15 cellular contexts compared by ENCODE assay signal in the genomic region with DNA sequence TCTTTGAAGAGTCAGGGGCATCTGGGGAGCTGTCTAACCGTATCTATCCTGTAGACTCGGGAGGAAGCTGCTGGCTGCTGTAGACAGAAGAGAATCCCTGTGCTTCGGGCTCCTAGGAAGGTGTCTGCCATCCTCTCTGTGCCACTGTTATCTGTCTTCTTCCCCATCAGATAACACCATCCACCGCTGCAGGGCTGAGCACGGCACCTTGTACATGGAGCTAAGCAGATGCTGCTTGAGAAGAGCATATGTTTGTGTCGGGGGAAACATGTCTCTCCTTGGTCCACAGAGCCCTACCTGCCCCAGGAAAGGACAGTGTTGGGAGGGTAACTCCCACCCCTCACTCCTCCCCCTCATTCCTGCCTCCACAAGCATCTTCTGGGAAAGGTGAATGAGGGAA. TPM values are rescaled to one million over a fixed set of nuclear protein-coding genes. Genes with fewer than 3 reads are reported as not detected.
A peak's percentile ranks its signal among the peaks of the same experiment; 100 is the strongest.
DNase-seq lines count a peak whose midpoint lies in the region; ATAC-seq and TF ChIP-seq lines count a peak whose summit lies in the region.
"Had no signal": no experiment of that assay in that cellular context is flagged by ENCODE, and none has a peak within 500 bp of the region (broad histone marks: within the 10 kb centered on the region; RNA-seq: fewer than 3 reads in every experiment).

No MANE protein-coding gene starts in this region.

- H3K4me2 ChIP-seq in BLaER1 treated with 17β-estradiol and CSF1 and Interleukin-3, amounts not matched to agents 10 nM and 100 nM: peak overlapping the region; percentile 93 to 98 (median 95); a peak in 20 of 22 replicates

- peaks cover 3% of the 10 kb centered on the region for H3K36me3 Mint-ChIP-seq in IgD-negative memory B cell
- H3K36me3 Mint-ChIP-seq in activated T-helper 2 cell treated with anti-CD3 and anti-CD28 coated beads, Interferon-gamma antibody, Interleukin-2, Interleukin-4, amounts not matched to agents 10 μg/mL and 5 μg/mL and 100 μg/mL, durations not matched to agents 14 hours and 24 hours and 36 hours (ENCODE audit: low read depth): peaks cover 11% of the 10 kb centered on the region
- H3K36me3 Mint-ChIP-seq in nephron (ENCODE audit: low read depth): no peaks in the 10 kb centered on the region

- 85 to 89% methylated on average over 2 to 4 of the region's 6 CpGs for WGBS in esophagus squamous epithelium, 2 donors

- no peak for ATAC-seq in Right ventricle myocardium inferior

- peak overlapping the region in 4 of 10 experiments; percentile 58 to 94 (median 88); a peak in 4 of 20 replicates for H3K4me3 ChIP-seq in BLaER1 treated with 17β-estradiol and CSF1 and Interleukin-3, amounts not matched to agents 10 nM and 100 nM
- H3K4me3 ChIP-seq in esophagus squamous epithelium: no peak overlapping the region

- H3K4me1 Mint-ChIP-seq in IgD-negative memory B cell: peaks cover 43 to 69% (median 51%) of the 10 kb centered on the region in 3 donors
- peaks cover 60% of the 10 kb centered on the region for H3K4me1 Mint-ChIP-seq in activated T-helper 2 cell treated with anti-CD3 and anti-CD28 coated beads, Interferon-gamma antibody, Interleukin-2, Interleukin-4, amounts not matched to agents 10 μg/mL and 5 μg/mL and 100 μg/mL, durations not matched to agents 14 hours and 24 hours and 36 hours (ENCODE audit: low read depth)
- H3K4me1 Mint-ChIP-seq in nephron: peaks cover 27% of the 10 kb centered on the region

- no peak for TF ChIP-seq POLR2A in esophagus squamous epithelium (IDR thresholded peaks at IDR 0.05)

- intact Hi-C loops in activated T-helper 2 cell treated with anti-CD3 and anti-CD28 coated beads, Interferon-gamma antibody, Interleukin-2, Interleukin-4, amounts not matched to agents 10 μg/mL and 5 μg/mL and 100 μg/mL, durations not matched to agents 14 hours and 24 hours and 36 hours (cut with micrococcal nuclease): loop anchor here (5.0 kb wide), 1 partner anchor 126 kb away; no protein-coding TSS in a partner anchor
- intact Hi-C loops in esophagus squamous epithelium (cut with DNase I): no loop called here
- intact Hi-C loops in Right ventricle myocardium inferior (cut with DNase I): no loop called here

- H3K4me1 ChIP-seq in BLaER1 treated with 17β-estradiol and CSF1 and Interleukin-3, amounts not matched to agents 10 nM and 100 nM: peaks cover 68 to 81% (median 78%) of the 10 kb centered on the region in 10 experiments
- peaks cover 24 to 35% (median 27%) of the 10 kb centered on the region in 3 donors for H3K4me1 ChIP-seq in esophagus squamous epithelium

- H3K27me3 ChIP-seq in BLaER1 treated with 17β-estradiol and CSF1 and Interleukin-3, amounts not matched to agents 10 nM and 100 nM: peaks cover 0 to 50% (median 0%) of the 10 kb centered on the region in 11 experiments; a peak in 8 of 22 replicates
- no peaks in the 10 kb centered on the region for H3K27me3 ChIP-seq in esophagus squamous epithelium

- no peak for DNase-seq in activated T-helper 2 cell treated with anti-CD3 and anti-CD28 coated beads, Interferon-gamma antibody, Interleukin-2, Interleukin-4, amounts not matched to agents 10 μg/mL and 5 μg/mL and 100 μg/mL, durations not matched to agents 14 hours and 24 hours and 36 hours (ENCODE audit: low spot score)
- no peak for DNase-seq in esophagus squamous epithelium (lab: John Stamatoyannopoulos, UW)
- no peak for DNase-seq in NCI-H524 treated with DMSO at 0.1 percent for 48 hours (lab: John Stamatoyannopoulos, UW)
- DNase-seq in Right ventricle myocardium inferior (ENCODE audit: missing footprints): no peak
- DNase-seq: CD4-positive, alpha-beta memory T cell; DMS79; HCEC 1CT; KBM-7; NCI-H1417 treated with DMSO at 0.1 percent for 48 hours; NCI-H1930; NCI-H2171 treated with DMSO at 0.1 percent for 48 hours; SHP77 treated with DMSO at 0.1 percent for 48 hours had no signal

- H3K27ac Mint-ChIP-seq in IgD-negative memory B cell (peak overlapping the region in 2 of 3 donors; percentile 13 to 73), nephron (no peak overlapping the region)
- H3K27ac Mint-ChIP-seq in activated T-helper 2 cell treated with anti-CD3 and anti-CD28 coated beads, Interferon-gamma antibody, Interleukin-2, Interleukin-4, amounts not matched to agents 10 μg/mL and 5 μg/mL and 100 μg/mL, durations not matched to agents 14 hours and 24 hours and 36 hours: peak overlapping the region; percentile 19

- TF ChIP-seq CTCF in nephron (IDR thresholded peaks at IDR 0.05; ENCODE audit: unreplicated experiment in 3 of 3) (no peak), esophagus squamous epithelium (IDR thresholded peaks at IDR 0.05) (no peak)

- peaks cover 3% of the 10 kb centered on the region for H3K27me3 Mint-ChIP-seq in IgD-negative memory B cell
- H3K27me3 Mint-ChIP-seq in activated T-helper 2 cell treated with anti-CD3 and anti-CD28 coated beads, Interferon-gamma antibody, Interleukin-2, Interleukin-4, amounts not matched to agents 10 μg/mL and 5 μg/mL and 100 μg/mL, durations not matched to agents 14 hours and 24 hours and 36 hours (ENCODE audit: low read depth): peaks cover 1% of the 10 kb centered on the region
- peaks cover 25% of the 10 kb centered on the region for H3K27me3 Mint-ChIP-seq in nephron (ENCODE audit: low read depth)

- H3K4me3 Mint-ChIP-seq in IgD-negative memory B cell (peak overlapping the region in 2 of 4 donors; percentile 68 to 71), nephron (peak overlapping the region; percentile 52 to 93 (median 88))
- no peak overlapping the region for H3K4me3 Mint-ChIP-seq in activated T-helper 2 cell treated with anti-CD3 and anti-CD28 coated beads, Interferon-gamma antibody, Interleukin-2, Interleukin-4, amounts not matched to agents 10 μg/mL and 5 μg/mL and 100 μg/mL, durations not matched to agents 14 hours and 24 hours and 36 hours (ENCODE audit: low read depth)

- peaks cover 0 to 12% (median 0%) of the 10 kb centered on the region in 11 experiments; a peak in 5 of 22 replicates for H3K36me3 ChIP-seq in BLaER1 treated with 17β-estradiol and CSF1 and Interleukin-3, amounts not matched to agents 10 nM and 100 nM
- H3K36me3 ChIP-seq in esophagus squamous epithelium: no peaks in the 10 kb centered on the region

- H3K9me3 Mint-ChIP-seq in IgD-negative memory B cell (no peaks in the 10 kb centered on the region), nephron (no peaks in the 10 kb centered on the region)
- no peaks in the 10 kb centered on the region for H3K9me3 Mint-ChIP-seq in activated T-helper 2 cell treated with anti-CD3 and anti-CD28 coated beads, Interferon-gamma antibody, Interleukin-2, Interleukin-4, amounts not matched to agents 10 μg/mL and 5 μg/mL and 100 μg/mL, durations not matched to agents 14 hours and 24 hours and 36 hours

- peak overlapping the region in 5 of 11 experiments; percentile 0 to 72 (median 67); a peak in 7 of 22 replicates for H3K9ac ChIP-seq in BLaER1 treated with 17β-estradiol and CSF1 and Interleukin-3, amounts not matched to agents 10 nM and 100 nM

- no peaks in the 10 kb centered on the region for H3K9me3 ChIP-seq in BLaER1 treated with 17β-estradiol and CSF1 and Interleukin-3, amounts not matched to agents 10 nM and 100 nM (replicated peaks in 1 of 11)
- H3K9me3 ChIP-seq in esophagus squamous epithelium: no peaks in the 10 kb centered on the region

- H3K27ac ChIP-seq in BLaER1 treated with 17β-estradiol and CSF1 and Interleukin-3, amounts not matched to agents 10 nM and 100 nM: peak overlapping the region in 3 of 11 experiments; percentile 9 to 35 (median 22); a peak in 5 of 22 replicates
- H3K27ac ChIP-seq in esophagus squamous epithelium: no peak overlapping the region

- peaks cover 24 to 59% (median 38%) of the 10 kb centered on the region in 11 experiments for H4K20me1 ChIP-seq in BLaER1 treated with 17β-estradiol and CSF1 and Interleukin-3, amounts not matched to agents 10 nM and 100 nM

RNA-seq across cellular contexts. Expression of gene MAPKAPK2, which starts 1.4 kb away (rescaled TPM):
- polyA plus RNA-seq in IgD-negative memory B cell: 4.1 TPM
- total RNA-seq in activated T-helper 2 cell treated with anti-CD3 and anti-CD28 coated beads, Interferon-gamma antibody, Interleukin-2, Interleukin-4, amounts not matched to agents 10 μg/mL and 5 μg/mL and 100 μg/mL, durations not matched to agents 14 hours and 24 hours and 36 hours: 92.3 and 98.8 TPM in 2 replicates
- 10 to 100 TPM; 37.8 to 50.7 (median 43.2) TPM for total RNA-seq in esophagus squamous epithelium
- 214 TPM for total RNA-seq in Right ventricle myocardium inferior

RNA-seq across cellular contexts. Expression of gene DYRK3, which starts 48.0 kb away (rescaled TPM):
- 0.31 TPM for polyA plus RNA-seq in IgD-negative memory B cell
- total RNA-seq in activated T-helper 2 cell treated with anti-CD3 and anti-CD28 coated beads, Interferon-gamma antibody, Interleukin-2, Interleukin-4, amounts not matched to agents 10 μg/mL and 5 μg/mL and 100 μg/mL, durations not matched to agents 14 hours and 24 hours and 36 hours: 12.1 and 13.0 TPM in 2 replicates
- total RNA-seq in esophagus squamous epithelium: 1 to 10 TPM; 2.5 to 9.1 (median 4.0) TPM
- total RNA-seq in Right ventricle myocardium inferior: 21.9 TPM

Comparison
In these comparisons a context has a peak if more than half of its experiments do, and no peak if none do; other contexts are left out.
1. H3K27ac Mint-ChIP-seq: peak in IgD-negative memory B cell (2 of 3) and activated T-helper 2 cell treated with anti-CD3 and anti-CD28 coated beads, Interferon-gamma antibody, Interleukin-2, Interleukin-4, amounts not matched to agents 10 μg/mL and 5 μg/mL and 100 μg/mL, durations not matched to agents 14 hours and 24 hours and 36 hours (single experiment); none in nephron (0 of 3).